ENCODE assay signal across 11 cellular contexts in genomic region chr22:45450931-45451651, GRCh38. TPM values are rescaled to one million over a fixed set of nuclear protein-coding genes. Genes with fewer than 3 reads are reported as not detected.
DNase-seq lines count a peak whose midpoint lies in the region; ATAC-seq, FAIRE-seq and TF ChIP-seq lines count a peak whose summit lies in the region.
"Had no signal": no experiment of that assay in that cellular context is flagged by ENCODE, and none has a peak within 500 bp of the region (broad histone marks: within the 10 kb centered on the region; RNA-seq: fewer than 3 reads in every experiment).

No MANE protein-coding gene starts in this region.

- peak overlapping the region; percentile 92 for H2BK20ac ChIP-seq in IMR-90 (ENCODE audit: low read depth, low read length)

- TF ChIP-seq CTCF in IMR-90 (conservative IDR thresholded peaks at IDR 0.05; ENCODE audit: low read depth, low read length) (no peak), tibial artery (IDR thresholded peaks at IDR 0.05) (peak in 1 of 2 experiments; percentile 25)

- no TSS peak for BruUV-seq in IMR-90 (replicated peaks; lab: Mats Ljungman, UMichigan)

- in situ Hi-C loops in IMR-90 (cut with MboI; ENCODE audit: low sequenced_read_pairs), result loop anchor here (5.0 kb wide), 2 partner anchors 56 to 101 kb away; no protein-coding TSS in a partner anchor

- H3K9me3 ChIP-seq in IMR-90 (ENCODE audit: control insufficient read depth, insufficient read depth, low read length) (no peaks in the 10 kb centered on the region), mesenchymal stem cell (ENCODE audit: control insufficient read depth, low read length) (no peaks in the 10 kb centered on the region), tibial artery (no peaks in the 10 kb centered on the region)

- peak overlapping the region; percentile 80 for H2AK9ac ChIP-seq in IMR-90 (replicated peaks; ENCODE audit: low read depth, low read length, poor library complexity)

- peak overlapping the region; percentile 100 for H3K27ac ChIP-seq in IMR-90 (ENCODE audit: insufficient read depth, low read length)
- H3K27ac ChIP-seq in mesenchymal stem cell (ENCODE audit: low read length, poor library complexity, severe bottlenecking), result no peak overlapping the region
- peak overlapping the region; percentile 59 to 71 for H3K27ac ChIP-seq in tibial artery

- TF ChIP-seq RAD21 in IMR-90 (IDR thresholded peaks at IDR 0.05; ENCODE audit: low read length), result no peak

- TF ChIP-seq POLR2A in IMR-90 (IDR thresholded peaks at IDR 0.05; ENCODE audit: low read depth, low read length), result no peak

- POLR2A ChIA-PET in IMR-90 (lab: Charles Lee; ENCODE audit: unreplicated experiment), result no interaction called here

- peak overlapping the region; percentile 19; the same call in 1 of the 2 replicates for H3K9ac ChIP-seq in IMR-90 (ENCODE audit: low read depth, low read length)
- H3K9ac ChIP-seq in mesenchymal stem cell (ENCODE audit: low read length), result peak overlapping the region; percentile 60

- peak overlapping the region; percentile 88 for H3K14ac ChIP-seq in IMR-90 (replicated peaks; ENCODE audit: low read depth, low read length)
- H3K14ac ChIP-seq in mesenchymal stem cell (ENCODE audit: low read length in 2 of 2), result no peak overlapping the region

- intact Hi-C loops in IMR-90 (cut with micrococcal nuclease), result no loop called here
- intact Hi-C loops in tibial artery (cut with DNase I; ENCODE audit: low total_unique reads), result no loop called here

- dilution Hi-C loops in IMR-90 (cut with HindIII; ENCODE audit: low sequenced_read_pairs, unreplicated experiment), result no loop called here

- WGBS in IMR-90 (ENCODE audit: extremely low coverage in 2 of 2, insufficient read length in 1 of 2), 2 experiments, result 54% methylated on average over 2 of the region's 11 CpGs; no CpG with 5 or more reads in 1 of the 2 experiments
- WGBS in mesenchymal stem cell, result 48% methylated on average over 11 of the region's 11 CpGs

- H2BK15ac ChIP-seq in IMR-90 (ENCODE audit: low read depth, low read length) (peak overlapping the region; percentile 89; the same call in 2 of the 3 replicates), mesenchymal stem cell (ENCODE audit: low read depth, poor library complexity, severe bottlenecking) (no peak overlapping the region)

- peak overlapping the region in 1 of 2 experiments; percentile 82 for H2BK12ac ChIP-seq in mesenchymal stem cell (ENCODE audit: low read length in 2 of 2)

- H4K5ac ChIP-seq in IMR-90 (ENCODE audit: low read depth, low read length), result peak overlapping the region; percentile 79

- DNase-seq in IMR-90, result peak; percentile 97
- DNase-seq in mesenchymal stem cell, result peak; percentile 77
- peak in 1 of 2 donors; percentile 65 for DNase-seq in tibial artery
- DNase-seq in GOT3 (lab: John Stamatoyannopoulos, UW), result no peak
- DNase-seq in amygdala (lab: John Stamatoyannopoulos, UW), result no peak
- DNase-seq: activated CD8-positive, alpha-beta memory T cell treated with anti-CD3 and anti-CD28 coated beads, Interleukin-2, amount 50 U/mL, for 4 hours; DMS53; stimulated activated naive CD8-positive, alpha-beta T cell treated with anti-CD3 and anti-CD28 coated beads, Interleukin-15, amount 100 ng/mL, for 72 hours had no signal

- H3K18ac ChIP-seq in IMR-90 (ENCODE audit: low read depth, low read length), result peak overlapping the region; percentile 92
- peak overlapping the region; percentile 50 to 67 for H3K18ac ChIP-seq in mesenchymal stem cell (ENCODE audit: low read depth in 1 of 2, low read length in 2 of 2)

- no peaks in the 10 kb centered on the region for H4K20me1 ChIP-seq in IMR-90 (ENCODE audit: insufficient read depth, low read length)

- H3K36me3 ChIP-seq in IMR-90 (ENCODE audit: control insufficient read depth, insufficient read depth, low read length) (no peaks in the 10 kb centered on the region), mesenchymal stem cell (ENCODE audit: control insufficient read depth in 1 of 2, insufficient read depth in 2 of 2, low read depth in 1 of 2, low read length in 2 of 2) (no peaks in the 10 kb centered on the region), tibial artery (no peaks in the 10 kb centered on the region)

- H2AK5ac ChIP-seq in IMR-90 (ENCODE audit: low read depth, low read length) (peak overlapping the region; percentile 97), mesenchymal stem cell (ENCODE audit: low read length, severe bottlenecking) (no peak overlapping the region)

- ATAC-seq in IMR-90 (ENCODE audit: low read depth) (peak; percentile 79), HG02623 (IDR thresholded peaks at IDR 0.05; ENCODE audit: unreplicated experiment) (no peak), HG03196 (IDR thresholded peaks at IDR 0.05; ENCODE audit: unreplicated experiment) (no peak)
- ATAC-seq: stimulated activated naive CD8-positive, alpha-beta T cell treated with anti-CD3 and anti-CD28 coated beads, Interleukin-15, amount 100 ng/mL, for 72 hours had no signal

- H2BK5ac ChIP-seq in IMR-90 (ENCODE audit: low read depth, low read length, poor library complexity, severe bottlenecking), result peak overlapping the region; percentile 82
- no peak overlapping the region for H2BK5ac ChIP-seq in mesenchymal stem cell (ENCODE audit: low read depth, low read length, poor library complexity, severe bottlenecking)

- H3K27me3 ChIP-seq in IMR-90 (ENCODE audit: control insufficient read depth, insufficient read depth, low read length) (no peaks in the 10 kb centered on the region), mesenchymal stem cell (ENCODE audit: control insufficient read depth in 1 of 2, insufficient read depth in 1 of 2, low read length in 2 of 2) (no peaks in the 10 kb centered on the region), tibial artery (no peaks in the 10 kb centered on the region)

- no peaks in the 10 kb centered on the region for H3K79me1 ChIP-seq in IMR-90 (ENCODE audit: low read depth in 1 of 2, low read length in 2 of 2)
- no peaks in the 10 kb centered on the region for H3K79me1 ChIP-seq in mesenchymal stem cell (replicated peaks; ENCODE audit: low read length, poor library complexity, severe bottlenecking)

- H3K4me3 ChIP-seq in IMR-90 (ENCODE audit: insufficient read depth, low read depth, low read length) (no peak overlapping the region), mesenchymal stem cell (ENCODE audit: insufficient read depth in 1 of 2, low read depth in 1 of 2, low read length in 2 of 2) (peak overlapping the region in 1 of 2 experiments; percentile 34), tibial artery (no peak overlapping the region)

- H3K56ac ChIP-seq in IMR-90 (ENCODE audit: extremely low read depth, insufficient read depth, low read length), result peak overlapping the region; percentile 60; the same call in 1 of the 2 replicates

- peak overlapping the region; percentile 94 for H2BK120ac ChIP-seq in IMR-90 (ENCODE audit: low read depth, low read length)
- peak overlapping the region; percentile 57 for H2BK120ac ChIP-seq in mesenchymal stem cell (ENCODE audit: low read depth, low read length)

- peak overlapping the region; percentile 92 for H3K4ac ChIP-seq in IMR-90 (ENCODE audit: low read depth, low read length)
- H3K4ac ChIP-seq in mesenchymal stem cell (ENCODE audit: low read depth in 1 of 2, low read length in 2 of 2), result peak overlapping the region in 1 of 2 experiments; percentile 54

- H3K4me1 ChIP-seq in IMR-90 (ENCODE audit: control insufficient read depth, insufficient read depth, low read length) (peaks cover 37% of the 10 kb centered on the region), mesenchymal stem cell (ENCODE audit: control insufficient read depth, insufficient read depth, low read depth, low read length) (peaks cover 10% of the 10 kb centered on the region), tibial artery (peaks cover 0 to 60% (median 36%) of the 10 kb centered on the region in 4 donors)

- CTCF ChIA-PET in IMR-90 (lab: Yijun Ruan, JAX), result no interaction called here

- H3K4me2 ChIP-seq in IMR-90 (ENCODE audit: low read depth, low read length) (0 out of 2 replicates have a peak overlapping the region, but pooled peaks have one; percentile 1), mesenchymal stem cell (ENCODE audit: low read length, poor library complexity, severe bottlenecking) (no peak overlapping the region)

- H4K8ac ChIP-seq in IMR-90 (ENCODE audit: low read depth in 2 of 2, low read length in 2 of 2), result peak overlapping the region; percentile 31 to 75; a peak in 2 of 4 replicates
- H4K8ac ChIP-seq in mesenchymal stem cell (ENCODE audit: low read length), result peak overlapping the region; percentile 59

- H3K23ac ChIP-seq in IMR-90 (ENCODE audit: low read depth, low read length) (peak overlapping the region; percentile 47), mesenchymal stem cell (ENCODE audit: low read length in 2 of 2) (no peak overlapping the region)

- H4K91ac ChIP-seq in IMR-90 (ENCODE audit: insufficient read depth, low read depth, low read length), result peak overlapping the region; percentile 91
- H4K91ac ChIP-seq in mesenchymal stem cell (ENCODE audit: low read length), result no peak overlapping the region

- H2AFZ ChIP-seq in IMR-90 (replicated peaks; ENCODE audit: low read length, poor library complexity) (no peak overlapping the region), mesenchymal stem cell (ENCODE audit: low read depth, low read length) (no peak overlapping the region)

- peak; percentile 96 for FAIRE-seq in endometrium (lab: Jason Lieb, UNC)

- peaks cover 34% of the 10 kb centered on the region for H3K9me1 ChIP-seq in IMR-90 (ENCODE audit: insufficient read depth, low read length)

TF ChIP-seq in IMR-90, 13 proteins besides CTCF, POLR2A, EP300 and RAD21 (continues in another document):
- TF ChIP-seq MAZ (IDR thresholded peaks at IDR 0.05; ENCODE audit: borderline replicate concordance, low read depth, low read length), result no peak
- TF ChIP-seq MAFK (IDR thresholded peaks at IDR 0.05; ENCODE audit: low read depth, low read length), result no peak
- TF ChIP-seq MXI1 (IDR thresholded peaks at IDR 0.05; ENCODE audit: borderline replicate concordance, low read depth, low read length), result no peak

RNA-seq across cellular contexts. Expression of gene RIBC2, which starts 37.6 kb away (rescaled TPM):
- 0.28 and 0.36 TPM in 2 replicates for total RNA-seq in IMR-90 (2012; rRNA removed)
- polyA plus RNA-seq in IMR-90 (2012; rRNA removed), result 0.29 and 0.50 TPM in 2 replicates
- 0.04 and 0.08 TPM in 2 replicates for polyA plus RNA-seq in IMR-90 (2012; cell fraction: cytosol; rRNA removed)
- polyA plus RNA-seq in IMR-90 (2012; cell fraction: nucleus; rRNA removed; ENCODE audit: low replicate concordance), result 0.07 and 0.11 TPM in 2 replicates
- 0.41 TPM for polyA plus RNA-seq in mesenchymal stem cell (2013, experiment 1 of 2)
- 0.41 TPM for polyA plus RNA-seq in mesenchymal stem cell (2013, experiment 2 of 2)

RNA-seq across cellular contexts. Expression of gene SMC1B, which starts 37.7 kb away (rescaled TPM):
- not detected in 2 replicates for total RNA-seq in IMR-90 (2012; rRNA removed)
- polyA plus RNA-seq in IMR-90 (2012; rRNA removed), result not detected in 2 replicates
- polyA plus RNA-seq in IMR-90 (2012; cell fraction: cytosol; rRNA removed), result not detected in 2 replicates
- polyA plus RNA-seq in IMR-90 (2012; cell fraction: nucleus; rRNA removed; ENCODE audit: low replicate concordance), result not detected in 2 replicates
- polyA plus RNA-seq in mesenchymal stem cell (2013, experiment 1 of 2), result not detected
- not detected for polyA plus RNA-seq in mesenchymal stem cell (2013, experiment 2 of 2)

RNA-seq across cellular contexts. Expression of gene FBLN1, which starts 51.6 kb away (rescaled TPM):
- 11.3 and 11.4 TPM in 2 replicates for total RNA-seq in IMR-90 (2012; rRNA removed)
- 80.8 and 87.9 TPM in 2 replicates for polyA plus RNA-seq in IMR-90 (2012; rRNA removed)
- polyA plus RNA-seq in IMR-90 (2012; cell fraction: cytosol; rRNA removed), result 107 and 230 TPM in 2 replicates
- polyA plus RNA-seq in IMR-90 (2012; cell fraction: nucleus; rRNA removed; ENCODE audit: low replicate concordance), result 78.8 and 81.4 TPM in 2 replicates
- polyA plus RNA-seq in mesenchymal stem cell (2013, experiment 1 of 2), result 190 TPM
- polyA plus RNA-seq in mesenchymal stem cell (2013, experiment 2 of 2), result 191 TPM

Comparison
In these comparisons a context has a peak if more than half of its experiments do, and no peak if none do; other contexts are left out.
1. DNase-seq: peak in IMR-90 (single experiment) and mesenchymal stem cell (single experiment); none in GOT3 (single experiment) and amygdala (0 of 56).